ENCODE assay signal across 9 cellular contexts in genomic region chr1:160607051-160608032, GRCh38. TPM values are rescaled to one million over a fixed set of nuclear protein-coding genes. Genes with fewer than 3 reads are reported as not detected.
DNase-seq lines count a peak whose midpoint lies in the region; ATAC-seq and TF ChIP-seq lines count a peak whose summit lies in the region.
"Had no signal": no experiment of that assay in that cellular context is flagged by ENCODE, and none has a peak within 500 bp of the region (broad histone marks: within the 10 kb centered on the region; RNA-seq: fewer than 3 reads in every experiment).

No MANE protein-coding gene starts in this region.

- TF ChIP-seq POLR2A in Peyer's patch (IDR thresholded peaks at IDR 0.05): no peak

- intact Hi-C loops in head of caudate nucleus (cut with DNase I) (loop anchor here (5.0 kb wide), 1 partner anchor 180 kb away; no protein-coding TSS in a partner anchor), psoas muscle (cut with DNase I) (loop anchor here (2.0 to 10.0 kb wide), 2 partner anchors 179 to 183 kb away; no protein-coding TSS in a partner anchor)

- H3K27ac Mint-ChIP-seq in activated naive CD4-positive, alpha-beta T cell treated with anti-CD3 and anti-CD28 coated beads, Interleukin-2, amount 50 U/mL, for 72 hours: peak overlapping the region; percentile 79 to 95

- H3K4me3 ChIP-seq in GM23248 (no peak overlapping the region), Peyer's patch (no peak overlapping the region), psoas muscle (no peak overlapping the region)
- H3K4me3 ChIP-seq: skin epidermis had no signal

- DNase-seq in NCI-H524 (lab: John Stamatoyannopoulos, UW): peak; percentile 25 to 50
- no peak for DNase-seq in NCI-H524 treated with DMSO at 0.1 percent for 48 hours (lab: John Stamatoyannopoulos, UW)
- DNase-seq in GM23248: peak; percentile 85
- peak in 2 of 3 donors; percentile 63 to 81 for DNase-seq in Peyer's patch
- peak in 1 of 2 donors; percentile 49 for DNase-seq in activated naive CD4-positive, alpha-beta T cell treated with anti-CD3 and anti-CD28 coated beads, Interleukin-2, amount 50 U/mL, for 72 hours (ENCODE audit: low spot score in 2 of 2)
- DNase-seq in head of caudate nucleus: peak in 32 of 42 donors; percentile 4 to 77 (median 42)
- no peak for DNase-seq in psoas muscle

- ATAC-seq in activated naive CD4-positive, alpha-beta T cell treated with anti-CD3 and anti-CD28 coated beads, Interleukin-2, amount 50 U/mL, for 72 hours: peak; percentile 91 to 94
- peak in 1 of 4 donors; percentile 40 for ATAC-seq in psoas muscle

- H3K79me2 ChIP-seq in GM23248 (ENCODE audit: insufficient read depth): no peaks in the 10 kb centered on the region

- H3K36me3 Mint-ChIP-seq in activated naive CD4-positive, alpha-beta T cell treated with anti-CD3 and anti-CD28 coated beads, Interleukin-2, amount 50 U/mL, for 72 hours: peaks cover 38 to 43% of the 10 kb centered on the region in 2 donors

- H3K4me1 ChIP-seq in GM23248 (ENCODE audit: insufficient read depth) (no peaks in the 10 kb centered on the region), Peyer's patch (no peaks in the 10 kb centered on the region), psoas muscle (no peaks in the 10 kb centered on the region)

- no peak overlapping the region for H3K9ac ChIP-seq in GM23248

- H3K9me2 ChIP-seq in GM23248 (ENCODE audit: insufficient read depth): no peaks in the 10 kb centered on the region

- no peaks in the 10 kb centered on the region for H3K36me3 ChIP-seq in GM23248 (ENCODE audit: low read depth)
- H3K36me3 ChIP-seq in KOPT-K1 (ENCODE audit: insufficient read depth, low read length): peaks cover 12% of the 10 kb centered on the region; the same call in 1 of the 2 replicates
- no peaks in the 10 kb centered on the region for H3K36me3 ChIP-seq in Peyer's patch
- no peaks in the 10 kb centered on the region for H3K36me3 ChIP-seq in psoas muscle (ENCODE audit: insufficient read depth in 1 of 2, low read depth in 1 of 2)

- no peak overlapping the region for H2AFZ ChIP-seq in GM23248

- in situ Hi-C loops in GM23248 (cut with MboI): loop anchor here (10.0 kb wide), 1 partner anchor 173 kb away; no protein-coding TSS in a partner anchor

- H3K27me3 ChIP-seq in GM23248 (replicated peaks; ENCODE audit: insufficient read depth): 0 out of 2 replicates have a peak, but pooled peaks cover 24% of the 10 kb centered on the region
- no peaks in the 10 kb centered on the region for H3K27me3 ChIP-seq in Peyer's patch
- H3K27me3 ChIP-seq in psoas muscle (ENCODE audit: insufficient read depth in 3 of 3, low read length in 2 of 3): peaks cover 0 to 4% (median under 1%) of the 10 kb centered on the region in 3 donors

- TF ChIP-seq CTCF in Peyer's patch (IDR thresholded peaks at IDR 0.05) (peak; percentile 59 to 97 (median 92)), psoas muscle (IDR thresholded peaks at IDR 0.05) (peak; percentile 46)

- H3K27ac ChIP-seq in GM23248 (no peak overlapping the region), KOPT-K1 (ENCODE audit: low read depth, low read length, poor library complexity, severe bottlenecking) (peak overlapping the region; percentile 58), Peyer's patch (peak overlapping the region in 1 of 4 donors; percentile 32), psoas muscle (no peak overlapping the region)

- no peaks in the 10 kb centered on the region for H3F3A ChIP-seq in GM23248 (ENCODE audit: insufficient read depth)

- H4K20me1 ChIP-seq in GM23248 (ENCODE audit: insufficient read depth): no peaks in the 10 kb centered on the region

- no peak overlapping the region for H3K4me2 ChIP-seq in GM23248 (ENCODE audit: unreplicated experiment)

- H3K9me3 ChIP-seq in GM23248 (ENCODE audit: low read depth) (no peaks in the 10 kb centered on the region), KOPT-K1 (ENCODE audit: insufficient read depth, low read length, poor library complexity, severe bottlenecking) (peaks cover 13% of the 10 kb centered on the region), Peyer's patch (no peaks in the 10 kb centered on the region), psoas muscle (peaks cover 3% of the 10 kb centered on the region)

- peaks cover 14 to 17% of the 10 kb centered on the region in 2 donors for H3K9me3 Mint-ChIP-seq in activated naive CD4-positive, alpha-beta T cell treated with anti-CD3 and anti-CD28 coated beads, Interleukin-2, amount 50 U/mL, for 72 hours

- WGBS in GM23248 (ENCODE audit: low coverage in 1 of 2, low lambda C conversion rate in 2 of 2, missing lambda C conversion rate in 2 of 2), 2 experiments: 30 to 32% methylated on average over 4 of the region's 4 CpGs
- WGBS in psoas muscle, 3 donors: 42 to 44% (median 43%) methylated on average over 4 of the region's 4 CpGs

RNA-seq across cellular contexts. Expression of gene CD84, which starts 28.0 kb away (rescaled TPM):
- not detected in 2 replicates for total RNA-seq in GM23248 (2014; rRNA removed; shearing (Covaris generic))
- polyA plus RNA-seq in GM23248 (2016; fragmentation: Nextera tagmentation; extraction: Ambion mirVana) (not detected in 2 replicates), psoas muscle (under 1 TPM; 0.04 to 0.13 (median 0.10) TPM)
- total RNA-seq in Peyer's patch (10 to 100 TPM in 1 of 4 donors, 1 to 10 TPM in 3; 2.7 to 24.8 (median 5.2) TPM), psoas muscle (1 to 10 TPM in 2 of 4 donors, under 1 TPM in 2; 0.75 to 2.6 (median 1.3) TPM)
- total RNA-seq in activated naive CD4-positive, alpha-beta T cell treated with anti-CD3 and anti-CD28 coated beads, Interleukin-2, amount 50 U/mL, for 72 hours: 10 to 100 TPM; 14.9 to 37.0 TPM

RNA-seq across cellular contexts. Expression of gene SLAMF1, which starts 39.5 kb away (rescaled TPM):
- total RNA-seq in GM23248 (2014; rRNA removed; shearing (Covaris generic)): not detected in 2 replicates
- not detected in 2 replicates for polyA plus RNA-seq in GM23248 (2016; fragmentation: Nextera tagmentation; extraction: Ambion mirVana)
- total RNA-seq in Peyer's patch: 1 to 10 TPM in 3 of 4 donors, not detected in 1; 2.5 to 9.1 (median 6.0) TPM
- 10 to 100 TPM; 84.3 to 96.3 TPM for total RNA-seq in activated naive CD4-positive, alpha-beta T cell treated with anti-CD3 and anti-CD28 coated beads, Interleukin-2, amount 50 U/mL, for 72 hours
- total RNA-seq in psoas muscle: under 1 TPM; 0.06 to 0.27 (median 0.10) TPM
- under 1 TPM; 0.03 to 0.30 (median 0.04) TPM for polyA plus RNA-seq in psoas muscle

Comparison
In these comparisons a context has a peak if more than half of its experiments do, and no peak if none do; other contexts are left out.
1. DNase-seq: peak in NCI-H524 (2 of 2), GM23248 (single experiment), Peyer's patch (2 of 3) and head of caudate nucleus (32 of 42); none in NCI-H524 treated with DMSO at 0.1 percent for 48 hours (single experiment) and psoas muscle (0 of 2).
2. RNA of gene SLAMF1, which starts 39.5 kb away (total RNA-seq): 84.3 to 96.3 TPM in activated naive CD4-positive, alpha-beta T cell treated with anti-CD3 and anti-CD28 coated beads, Interleukin-2, amount 50 U/mL, for 72 hours; 2.5 to 9.1 TPM in Peyer's patch, 0.06 to 0.27 TPM in psoas muscle and not detected in GM23248; every median in the first group is over 4 times any median in the second.